1 cellular context compared by ENCODE assay signal in the genomic region with DNA sequence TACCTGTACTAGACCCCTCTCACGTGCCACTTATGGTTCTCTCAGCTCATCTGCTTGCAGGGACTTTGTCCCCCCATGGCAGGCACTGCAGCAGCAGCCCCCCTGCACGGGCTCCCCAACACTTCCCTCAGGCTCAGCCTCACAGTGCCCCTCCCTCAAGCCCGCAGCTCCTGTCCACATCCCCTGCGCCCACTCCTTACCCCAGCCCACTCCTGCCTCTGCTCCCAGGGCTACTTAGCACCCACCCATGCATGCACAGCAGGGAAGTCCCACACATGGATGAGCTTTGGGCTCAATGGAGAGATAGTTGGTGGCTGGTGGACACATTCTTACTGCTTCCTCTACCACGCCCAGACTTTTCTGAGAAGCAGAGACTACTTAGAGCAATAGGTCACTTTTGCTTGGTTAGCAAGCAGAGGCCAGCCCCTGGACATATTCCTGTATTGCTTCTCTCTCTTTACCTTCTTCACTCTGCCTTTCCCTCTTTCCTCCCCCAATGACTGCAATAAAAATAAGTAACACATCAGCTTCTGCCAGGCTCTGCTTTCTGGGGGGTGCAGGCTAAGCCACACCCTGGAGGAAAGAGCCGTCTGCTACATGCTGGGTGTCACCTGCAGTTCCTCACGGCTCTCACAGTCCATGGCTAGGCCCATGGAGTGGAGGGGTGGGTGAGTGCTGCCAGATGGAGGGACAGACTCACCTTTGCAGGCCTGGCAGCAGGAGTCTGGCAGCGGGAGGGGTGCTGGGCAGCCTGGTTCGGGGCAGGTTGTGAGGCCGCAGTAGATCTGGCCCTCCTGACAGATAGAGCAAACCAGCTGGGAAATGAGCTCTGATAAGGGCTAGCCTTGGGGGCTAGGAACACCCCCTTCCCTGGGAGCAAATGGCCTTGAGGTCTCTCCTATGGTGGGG.
TF ChIP-seq lines count a peak whose summit lies in the region.

No MANE protein-coding gene starts in this region.

TF ChIP-seq in IMR-90, 13 proteins besides CTCF, POLR2A, EP300 and RAD21:
- no peak for TF ChIP-seq RCOR1 (IDR thresholded peaks at IDR 0.05; ENCODE audit: insufficient replicate concordance, low read length)
- no peak for TF ChIP-seq CEBPB (IDR thresholded peaks at IDR 0.05; ENCODE audit: low read depth, low read length)
- TF ChIP-seq, protein P1, sequence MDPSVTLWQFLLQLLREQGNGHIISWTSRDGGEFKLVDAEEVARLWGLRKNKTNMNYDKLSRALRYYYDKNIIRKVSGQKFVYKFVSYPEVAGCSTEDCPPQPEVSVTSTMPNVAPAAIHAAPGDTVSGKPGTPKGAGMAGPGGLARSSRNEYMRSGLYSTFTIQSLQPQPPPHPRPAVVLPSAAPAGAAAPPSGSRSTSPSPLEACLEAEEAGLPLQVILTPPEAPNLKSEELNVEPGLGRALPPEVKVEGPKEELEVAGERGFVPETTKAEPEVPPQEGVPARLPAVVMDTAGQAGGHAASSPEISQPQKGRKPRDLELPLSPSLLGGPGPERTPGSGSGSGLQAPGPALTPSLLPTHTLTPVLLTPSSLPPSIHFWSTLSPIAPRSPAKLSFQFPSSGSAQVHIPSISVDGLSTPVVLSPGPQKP (IDR thresholded peaks at IDR 0.05; ENCODE audit: borderline replicate concordance, low read depth, low read length) = no peak
- no peak for TF ChIP-seq MAFK (IDR thresholded peaks at IDR 0.05; ENCODE audit: low read depth, low read length)
- no peak for TF ChIP-seq CHD1 (IDR thresholded peaks at IDR 0.05; ENCODE audit: low read depth, low read length)
- no peak for TF ChIP-seq FOS (IDR thresholded peaks at IDR 0.05; ENCODE audit: low read depth, low read length)
- no peak for TF ChIP-seq NFE2L2 (IDR thresholded peaks at IDR 0.05; ENCODE audit: low read depth, low read length)
- no peak for TF ChIP-seq MXI1 (IDR thresholded peaks at IDR 0.05; ENCODE audit: borderline replicate concordance, low read depth, low read length)
- TF ChIP-seq, protein P2, sequence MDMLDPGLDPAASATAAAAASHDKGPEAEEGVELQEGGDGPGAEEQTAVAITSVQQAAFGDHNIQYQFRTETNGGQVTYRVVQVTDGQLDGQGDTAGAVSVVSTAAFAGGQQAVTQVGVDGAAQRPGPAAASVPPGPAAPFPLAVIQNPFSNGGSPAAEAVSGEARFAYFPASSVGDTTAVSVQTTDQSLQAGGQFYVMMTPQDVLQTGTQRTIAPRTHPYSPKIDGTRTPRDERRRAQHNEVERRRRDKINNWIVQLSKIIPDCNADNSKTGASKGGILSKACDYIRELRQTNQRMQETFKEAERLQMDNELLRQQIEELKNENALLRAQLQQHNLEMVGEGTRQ (IDR thresholded peaks at IDR 0.05; ENCODE audit: low read depth, low read length) = no peak
- no peak for TF ChIP-seq BHLHE40 (IDR thresholded peaks at IDR 0.05; ENCODE audit: low read depth, low read length)
- TF ChIP-seq SMC3 (IDR thresholded peaks at IDR 0.05; ENCODE audit: low read depth, low read length) = no peak
